In the genomic region with DNA sequence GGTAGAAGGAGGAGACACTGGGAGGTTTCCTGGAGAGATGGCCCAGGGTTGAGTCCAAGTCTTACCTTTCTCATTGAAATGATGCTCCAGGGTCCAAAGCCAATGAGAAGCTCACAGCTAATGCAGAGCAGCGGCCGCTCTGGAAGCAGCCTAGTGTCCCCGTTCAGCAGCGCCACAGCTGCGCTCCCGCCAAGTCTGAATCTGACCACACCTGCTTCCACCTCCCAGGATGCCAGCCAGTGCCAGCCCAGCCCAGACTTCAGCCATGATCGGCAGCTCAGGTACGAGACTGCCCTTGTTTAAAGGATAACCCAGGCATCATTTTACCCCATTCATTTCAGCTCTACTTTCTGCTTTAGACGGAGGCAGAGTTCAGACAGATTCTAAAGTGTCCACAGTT, we compare ENCODE assay signal across 25 cellular contexts.
"Had no signal": no experiment of that assay in that cellular context is flagged by ENCODE, and none has a peak within 500 bp of the region (broad histone marks: within the 10 kb centered on the region; RNA-seq: fewer than 3 reads in every experiment).

No MANE protein-coding gene starts in this region.

- H3K4me1 ChIP-seq: SJSA1 had no signal

- H2AFZ ChIP-seq: PC-9 had no signal

- H3K4me3 ChIP-seq: MG63, PC-9, SJSA1, SK-N-MC had no signal

- FAIRE-seq: HTR-8/SVneo, RCC 7860 had no signal

- H3K27ac ChIP-seq: HL-60, PC-9, SJSA1, SK-N-MC had no signal

- H3K27me3 ChIP-seq: MG63, SJSA1 had no signal

- H3K4me2 ChIP-seq: PC-9 had no signal

- DNase-seq: KBM-7; MG63; NCI-H1092; NCI-H1105 treated with DMSO at 0.1 percent for 48 hours; NCI-H1417 treated with DMSO at 0.1 percent for 48 hours; NCI-H146; NCI-H1694 treated with DMSO at 0.1 percent for 48 hours; NCI-H1930; NCI-H2081; NCI-H2171; NCI-H226; NCI-H446; NCI-H510A; NCI-H524 treated with DMSO at 0.1 percent for 48 hours; NCI-H748 treated with DMSO at 0.1 percent for 48 hours; NK-92 treated with Interleukin-12 subunit alpha and Interleukin-12 subunit beta, amount 100 ng/mL, for 24 hours; PC-9; Right ventricle myocardium superior; RPMI8226; SIG-M5 had no signal

- H3K9me3 ChIP-seq: MG63, SJSA1 had no signal

- H3K36me3 ChIP-seq: MG63, SJSA1 had no signal
